17 cellular contexts compared by ENCODE assay signal in genomic region chr14:29528889-29529288, GRCh38.
DNase-seq lines count a peak whose midpoint lies in the region; ATAC-seq and TF ChIP-seq lines count a peak whose summit lies in the region.
"Had no signal": no experiment of that assay in that cellular context is flagged by ENCODE, and none has a peak within 500 bp of the region (broad histone marks: within the 10 kb centered on the region; RNA-seq: fewer than 3 reads in every experiment).

No MANE protein-coding gene starts in this region.

- WGBS in mesenchymal stem cell = no CpG with 5 or more reads among the region's 1 CpG

- H3K4ac ChIP-seq in mesenchymal stem cell (ENCODE audit: low read depth in 1 of 2, low read length in 2 of 2) = no peak overlapping the region

- H2BK15ac ChIP-seq in mesenchymal stem cell (ENCODE audit: low read depth, poor library complexity, severe bottlenecking) = no peak overlapping the region

- H3K18ac ChIP-seq in mesenchymal stem cell (ENCODE audit: low read depth in 1 of 2, low read length in 2 of 2) = no peak overlapping the region

- no peak overlapping the region for H2AK5ac ChIP-seq in mesenchymal stem cell (ENCODE audit: low read length, severe bottlenecking)

- H3K36me3 Mint-ChIP-seq in activated T-helper 17 cell treated with anti-CD3 and anti-CD28 coated beads, Interleukin-2, amount 50 U/mL, for 72 hours (ENCODE audit: low read depth) = no peaks in the 10 kb centered on the region
- H3K36me3 Mint-ChIP-seq: activated CD8-positive, alpha-beta memory T cell treated with anti-CD3 and anti-CD28 coated beads, Interleukin-2, amount 10 ng/mL, durations not matched to agents 7 days and 5 days; memory B cell had no signal

- no peak overlapping the region for H3K27ac ChIP-seq in mesenchymal stem cell (ENCODE audit: low read length, poor library complexity, severe bottlenecking)
- H3K27ac ChIP-seq: BLaER1 treated with 17β-estradiol and CSF1 and Interleukin-3, amounts not matched to agents 10 nM and 100 nM; cardiac muscle cell had no signal

- H2AFZ ChIP-seq in mesenchymal stem cell (ENCODE audit: low read depth, low read length) = no peak overlapping the region

- ATAC-seq in HG03378 (IDR thresholded peaks at IDR 0.05; ENCODE audit: unreplicated experiment) = peak; percentile 64
- ATAC-seq in HG02798 (IDR thresholded peaks at IDR 0.05; ENCODE audit: poor library complexity, unreplicated experiment) = no peak
- ATAC-seq in activated T-helper 17 cell treated with anti-CD3 and anti-CD28 coated beads, Interleukin-2, amount 50 U/mL, for 72 hours (replicated peaks) = no peak
- ATAC-seq: activated CD8-positive, alpha-beta memory T cell treated with anti-CD3 and anti-CD28 coated beads, Interleukin-2, amount 10 ng/mL, durations not matched to agents 7 days and 5 days had no signal

- no peak for TF ChIP-seq CTCF in fibroblast of villous mesenchyme (IDR thresholded peaks at IDR 0.05; ENCODE audit: insufficient read depth, low read depth, low read length)

- H3K14ac ChIP-seq in mesenchymal stem cell (ENCODE audit: low read length in 2 of 2) = no peak overlapping the region

- no peaks in the 10 kb centered on the region for H3K79me1 ChIP-seq in mesenchymal stem cell (replicated peaks; ENCODE audit: low read length, poor library complexity, severe bottlenecking)

- H3K36me3 ChIP-seq in mesenchymal stem cell (ENCODE audit: control insufficient read depth in 1 of 2, insufficient read depth in 2 of 2, low read depth in 1 of 2, low read length in 2 of 2) = no peaks in the 10 kb centered on the region
- H3K36me3 ChIP-seq: BLaER1 treated with 17β-estradiol and CSF1 and Interleukin-3, amounts not matched to agents 10 nM and 100 nM; cardiac muscle cell had no signal

- H4K8ac ChIP-seq in mesenchymal stem cell (ENCODE audit: low read length) = no peak overlapping the region

- H3K4me2 ChIP-seq in mesenchymal stem cell (ENCODE audit: low read length, poor library complexity, severe bottlenecking) = no peak overlapping the region
- H3K4me2 ChIP-seq: BLaER1 treated with 17β-estradiol and CSF1 and Interleukin-3, amounts not matched to agents 10 nM and 100 nM had no signal

- no peak overlapping the region for H3K4me3 ChIP-seq in fibroblast of villous mesenchyme (ENCODE audit: low read depth, low read length)
- no peak overlapping the region for H3K4me3 ChIP-seq in mesenchymal stem cell (ENCODE audit: insufficient read depth in 1 of 2, low read depth in 1 of 2, low read length in 2 of 2)
- H3K4me3 ChIP-seq: BLaER1 treated with 17β-estradiol and CSF1 and Interleukin-3, amounts not matched to agents 10 nM and 100 nM; cardiac muscle cell had no signal

- no peaks in the 10 kb centered on the region for H3K9me3 ChIP-seq in mesenchymal stem cell (ENCODE audit: control insufficient read depth, low read length)
- H3K9me3 ChIP-seq: BLaER1 treated with 17β-estradiol and CSF1 and Interleukin-3, amounts not matched to agents 10 nM and 100 nM had no signal

- H3K23ac ChIP-seq in mesenchymal stem cell (ENCODE audit: low read length in 2 of 2) = no peak overlapping the region

- H2BK5ac ChIP-seq in mesenchymal stem cell (ENCODE audit: low read depth, low read length, poor library complexity, severe bottlenecking) = no peak overlapping the region

- H3K27me3 ChIP-seq in mesenchymal stem cell (ENCODE audit: control insufficient read depth in 1 of 2, insufficient read depth in 1 of 2, low read length in 2 of 2) = peaks cover 18% of the 10 kb centered on the region in 2 experiments
- H3K27me3 ChIP-seq: BLaER1 treated with 17β-estradiol and CSF1 and Interleukin-3, amounts not matched to agents 10 nM and 100 nM; cardiac muscle cell had no signal

- no peak overlapping the region for H2BK120ac ChIP-seq in mesenchymal stem cell (ENCODE audit: low read depth, low read length)

- no peaks in the 10 kb centered on the region for H3K27me3 Mint-ChIP-seq in activated T-helper 17 cell treated with anti-CD3 and anti-CD28 coated beads, Interleukin-2, amount 50 U/mL, for 72 hours
- H3K27me3 Mint-ChIP-seq: activated CD8-positive, alpha-beta memory T cell treated with anti-CD3 and anti-CD28 coated beads, Interleukin-2, amount 10 ng/mL, durations not matched to agents 7 days and 5 days; memory B cell had no signal

- H3K4me3 Mint-ChIP-seq in activated T-helper 17 cell treated with anti-CD3 and anti-CD28 coated beads, Interleukin-2, amount 50 U/mL, for 72 hours = no peak overlapping the region
- H3K4me3 Mint-ChIP-seq: activated CD8-positive, alpha-beta memory T cell treated with anti-CD3 and anti-CD28 coated beads, Interleukin-2, amount 10 ng/mL, durations not matched to agents 7 days and 5 days; memory B cell; nephron progenitor cell had no signal

- no peaks in the 10 kb centered on the region for H3K4me1 ChIP-seq in mesenchymal stem cell (ENCODE audit: control insufficient read depth, insufficient read depth, low read depth, low read length)
- H3K4me1 ChIP-seq: BLaER1 treated with 17β-estradiol and CSF1 and Interleukin-3, amounts not matched to agents 10 nM and 100 nM had no signal

- no peaks in the 10 kb centered on the region for H3K4me1 Mint-ChIP-seq in activated T-helper 17 cell treated with anti-CD3 and anti-CD28 coated beads, Interleukin-2, amount 50 U/mL, for 72 hours
- H3K4me1 Mint-ChIP-seq: activated CD8-positive, alpha-beta memory T cell treated with anti-CD3 and anti-CD28 coated beads, Interleukin-2, amount 10 ng/mL, durations not matched to agents 7 days and 5 days; memory B cell; nephron progenitor cell had no signal

- DNase-seq in EH (ENCODE audit: low read depth) (peak; percentile 1), NCI-H524 treated with DMSO at 0.1 percent for 48 hours (lab: John Stamatoyannopoulos, UW) (peak; percentile 52), fibroblast of villous mesenchyme (ENCODE audit: low read depth) (peak; percentile 4), mesenchymal stem cell (no peak)
- DNase-seq in activated effector memory CD4-positive, alpha-beta T cell treated with Interleukin-2 at 50 U/mL for 16 hours = no peak
- DNase-seq: activated CD4-positive, CD25-positive, alpha-beta regulatory T cell; activated CD8-positive, alpha-beta memory T cell treated with anti-CD3 and anti-CD28 coated beads, Interleukin-2, amount 10 ng/mL, durations not matched to agents 7 days and 5 days; activated naive CD4-positive, alpha-beta T cell treated with Interleukin-2 at 50 U/mL for 16 hours; NCI-H510A; retina had no signal

- H2BK12ac ChIP-seq in mesenchymal stem cell (ENCODE audit: low read length in 2 of 2) = no peak overlapping the region

- no peaks in the 10 kb centered on the region for H3K9me3 Mint-ChIP-seq in activated T-helper 17 cell treated with anti-CD3 and anti-CD28 coated beads, Interleukin-2, amount 50 U/mL, for 72 hours
- H3K9me3 Mint-ChIP-seq: memory B cell, nephron progenitor cell had no signal

- H3K9ac ChIP-seq in mesenchymal stem cell (ENCODE audit: low read length) = no peak overlapping the region
- H3K9ac ChIP-seq: BLaER1 treated with 17β-estradiol and CSF1 and Interleukin-3, amounts not matched to agents 10 nM and 100 nM had no signal

- H3K27ac Mint-ChIP-seq in activated T-helper 17 cell treated with anti-CD3 and anti-CD28 coated beads, Interleukin-2, amount 50 U/mL, for 72 hours = no peak overlapping the region
- H3K27ac Mint-ChIP-seq: activated CD8-positive, alpha-beta memory T cell treated with anti-CD3 and anti-CD28 coated beads, Interleukin-2, amount 10 ng/mL, durations not matched to agents 7 days and 5 days; memory B cell; nephron progenitor cell had no signal

- no peak overlapping the region for H4K91ac ChIP-seq in mesenchymal stem cell (ENCODE audit: low read length)

Comparison
In these comparisons a context has a peak if more than half of its experiments do, and no peak if none do; other contexts are left out.
1. DNase-seq: peak in EH (single experiment), NCI-H524 treated with DMSO at 0.1 percent for 48 hours (single experiment) and fibroblast of villous mesenchyme (single experiment); none in activated effector memory CD4-positive, alpha-beta T cell treated with Interleukin-2 at 50 U/mL for 16 hours (single experiment) and mesenchymal stem cell (single experiment).